In genomic region chr10:131963350-131963749, GRCh38 we compare ENCODE assay signal across 14 cellular contexts.
"Had no signal": no experiment of that assay in that cellular context is flagged by ENCODE, and none has a peak within 500 bp of the region (broad histone marks: within the 10 kb centered on the region; RNA-seq: fewer than 3 reads in every experiment).

No MANE protein-coding gene starts in this region.

- H3K4me3 Mint-ChIP-seq: memory B cell; naive B cell; stimulated activated naive CD8-positive, alpha-beta T cell treated with anti-CD3 and anti-CD28 coated beads, Interleukin-15, Interleukin-2, amounts not matched to agents 100 ng/mL and 50 ng/mL, for 24 hours had no signal

- ATAC-seq: activated naive CD4-positive, alpha-beta T cell treated with anti-CD3 and anti-CD28 coated beads, Interleukin-2, amount 50 U/mL, for 72 hours; mucosa of descending colon had no signal

- FAIRE-seq: urothelium cell line had no signal

- DNase-seq: activated CD4-positive, alpha-beta T cell treated with anti-CD3 and anti-CD28 coated beads for 1 hour; activated CD4-positive, alpha-beta T cell treated with anti-CD3 and anti-CD28 coated beads, Interleukin-2, amount 50 U/mL, for 4 hours; adrenal gland; mucosa of descending colon; naive B cell; retina; T-helper 2 cell; WERI-Rb-1 had no signal

- H3K27ac Mint-ChIP-seq: memory B cell; stimulated activated naive CD8-positive, alpha-beta T cell treated with anti-CD3 and anti-CD28 coated beads, Interleukin-15, Interleukin-2, amounts not matched to agents 100 ng/mL and 50 ng/mL, for 24 hours had no signal

- H3K27me3 ChIP-seq: adrenal gland, neutrophil, tibial nerve had no signal

- H3K4me3 ChIP-seq: adrenal gland, mucosa of descending colon, tibial nerve had no signal

- H3K27ac ChIP-seq: adrenal gland, neutrophil, tibial nerve, WERI-Rb-1 had no signal

- H3K9me3 Mint-ChIP-seq: activated naive CD4-positive, alpha-beta T cell treated with anti-CD3 and anti-CD28 coated beads, Interleukin-2, amount 50 U/mL, for 72 hours; memory B cell; naive B cell; stimulated activated naive CD8-positive, alpha-beta T cell treated with anti-CD3 and anti-CD28 coated beads, Interleukin-15, Interleukin-2, amounts not matched to agents 100 ng/mL and 50 ng/mL, for 24 hours had no signal

- H3K36me3 Mint-ChIP-seq: activated naive CD4-positive, alpha-beta T cell treated with anti-CD3 and anti-CD28 coated beads, Interleukin-2, amount 50 U/mL, for 72 hours had no signal

- H3K4me1 Mint-ChIP-seq: memory B cell, naive B cell had no signal

- H3K9me3 ChIP-seq: adrenal gland, mucosa of descending colon, neutrophil had no signal

- H3K27me3 Mint-ChIP-seq: memory B cell; naive B cell; stimulated activated naive CD8-positive, alpha-beta T cell treated with anti-CD3 and anti-CD28 coated beads, Interleukin-15, Interleukin-2, amounts not matched to agents 100 ng/mL and 50 ng/mL, for 24 hours had no signal

- H3K4me1 ChIP-seq: adrenal gland, tibial nerve had no signal
